ENCODE assay signal across 8 cellular contexts in genomic region chr3:183635431-183636220, GRCh38. TPM values are rescaled to one million over a fixed set of nuclear protein-coding genes. Genes with fewer than 3 reads are reported as not detected.
DNase-seq lines count a peak whose midpoint lies in the region; ATAC-seq and TF ChIP-seq lines count a peak whose summit lies in the region.

KLHL24 (plus strand) TSS chr3:183635623; CDS start chr3:183650357, 14,734 bp downstream.

- no peaks in the 10 kb centered on the region for H3K27me3 ChIP-seq in BLaER1 treated with 17β-estradiol and CSF1 and Interleukin-3, amounts not matched to agents 10 nM and 100 nM
- no peaks in the 10 kb centered on the region for H3K27me3 ChIP-seq in left lung

- H3K4me1 ChIP-seq in BLaER1 treated with 17β-estradiol and CSF1 and Interleukin-3, amounts not matched to agents 10 nM and 100 nM, result peaks cover 18 to 26% (median 20%) of the 10 kb centered on the region in 10 experiments
- H3K4me1 ChIP-seq in left lung, result peaks cover 0 to 32% of the 10 kb centered on the region in 2 donors

- peak within 1 kb of the TSS; percentile 92 to 99 (median 97) for H3K9ac ChIP-seq in BLaER1 treated with 17β-estradiol and CSF1 and Interleukin-3, amounts not matched to agents 10 nM and 100 nM

- H3K4me3 Mint-ChIP-seq in dendritic cell treated with granulocyte-macrophage colony-stimulating factor and Interleukin-4, amounts not matched to agents 40 ng/mL and 50 ng/mL, for 4 days, result peak within 1 kb of the TSS; percentile 93

- peak within 1 kb of the TSS; percentile 91 to 99 (median 96) for H3K27ac ChIP-seq in BLaER1 treated with 17β-estradiol and CSF1 and Interleukin-3, amounts not matched to agents 10 nM and 100 nM
- H3K27ac ChIP-seq in left lung, result peak within 1 kb of the TSS; percentile 96 to 100

- H3K4me3 ChIP-seq in BLaER1 treated with 17β-estradiol and CSF1 and Interleukin-3, amounts not matched to agents 10 nM and 100 nM, result peak within 1 kb of the TSS; percentile 80 to 98 (median 94)
- H3K4me3 ChIP-seq in left lung, result peak within 1 kb of the TSS; percentile 99 to 100

- H3K36me3 Mint-ChIP-seq in dendritic cell treated with granulocyte-macrophage colony-stimulating factor and Interleukin-4, amounts not matched to agents 40 ng/mL and 50 ng/mL, for 4 days (ENCODE audit: low read depth), result peaks cover 8% of the 10 kb centered on the region

- no peak for TF ChIP-seq CTCF in left lung (IDR thresholded peaks at IDR 0.05)

- ATAC-seq in GM19351 (IDR thresholded peaks at IDR 0.05; ENCODE audit: unreplicated experiment) (peak; percentile 83), HG03521 (IDR thresholded peaks at IDR 0.05; ENCODE audit: unreplicated experiment) (peak; percentile 85), left lung (peak; percentile 88)

- H3K9me3 ChIP-seq in BLaER1 treated with 17β-estradiol and CSF1 and Interleukin-3, amounts not matched to agents 10 nM and 100 nM (replicated peaks in 1 of 11), result peaks cover 0 to 5% (median 0%) of the 10 kb centered on the region in 11 experiments; a peak in 1 of 22 replicates
- H3K9me3 ChIP-seq in left lung, result no peaks in the 10 kb centered on the region

- H4K20me1 ChIP-seq in BLaER1 treated with 17β-estradiol and CSF1 and Interleukin-3, amounts not matched to agents 10 nM and 100 nM, result peaks cover 0 to 41% (median 0%) of the 10 kb centered on the region in 11 experiments; a peak in 6 of 22 replicates

- peak within 1 kb of the TSS; percentile 67 to 93 (median 82) for H3K4me2 ChIP-seq in BLaER1 treated with 17β-estradiol and CSF1 and Interleukin-3, amounts not matched to agents 10 nM and 100 nM

- intact Hi-C loops in dendritic cell treated with granulocyte-macrophage colony-stimulating factor and Interleukin-4, amounts not matched to agents 40 ng/mL and 50 ng/mL, for 4 days (cut with micrococcal nuclease), result loop anchor here (2.0 to 5.0 kb wide), 2 partner anchors 63 to 128 kb away; no protein-coding TSS in a partner anchor
- intact Hi-C loops in left lung (cut with DNase I), result no loop called here

- H3K27ac Mint-ChIP-seq in dendritic cell treated with granulocyte-macrophage colony-stimulating factor and Interleukin-4, amounts not matched to agents 40 ng/mL and 50 ng/mL, for 4 days, result peak within 1 kb of the TSS; percentile 95

- H3K4me1 Mint-ChIP-seq in dendritic cell treated with granulocyte-macrophage colony-stimulating factor and Interleukin-4, amounts not matched to agents 40 ng/mL and 50 ng/mL, for 4 days (ENCODE audit: low read depth), result peaks cover 26% of the 10 kb centered on the region

- H3K27me3 Mint-ChIP-seq in dendritic cell treated with granulocyte-macrophage colony-stimulating factor and Interleukin-4, amounts not matched to agents 40 ng/mL and 50 ng/mL, for 4 days, result no peaks in the 10 kb centered on the region

- DNase-seq in NCI-H69 (lab: John Stamatoyannopoulos, UW) (peak; percentile 98), left lung (peak; percentile 95 to 96)
- peak; percentile 86 for DNase-seq in activated CD4-positive, alpha-beta T cell treated with anti-CD3 and anti-CD28 coated beads, Interleukin-2, amount 50 U/mL, for 1 hour
- DNase-seq in stimulated activated CD4-positive, alpha-beta T cell treated with anti-CD3 and anti-CD28 coated beads, Interleukin-2, amount 100 ng/mL, for 48 hours, result peak; percentile 87

- no peaks in the 10 kb centered on the region for H3K9me3 Mint-ChIP-seq in dendritic cell treated with granulocyte-macrophage colony-stimulating factor and Interleukin-4, amounts not matched to agents 40 ng/mL and 50 ng/mL, for 4 days

- peaks cover 0 to 11% (median 0%) of the 10 kb centered on the region in 11 experiments; a peak in 3 of 22 replicates for H3K36me3 ChIP-seq in BLaER1 treated with 17β-estradiol and CSF1 and Interleukin-3, amounts not matched to agents 10 nM and 100 nM
- no peaks in the 10 kb centered on the region for H3K36me3 ChIP-seq in left lung

RNA-seq across cellular contexts. Expression of gene KLHL24, which starts in this region (rescaled TPM):
- 10 to 100 TPM; 59.2 to 80.9 TPM for total RNA-seq in left lung

Comparison
In these comparisons a context has a peak if more than half of its experiments do, and no peak if none do; other contexts are left out.
1. Peak in every context shown above with its lines: DNase-seq, ATAC-seq, H3K4me3 ChIP-seq and H3K27ac ChIP-seq.